In the genomic region with DNA sequence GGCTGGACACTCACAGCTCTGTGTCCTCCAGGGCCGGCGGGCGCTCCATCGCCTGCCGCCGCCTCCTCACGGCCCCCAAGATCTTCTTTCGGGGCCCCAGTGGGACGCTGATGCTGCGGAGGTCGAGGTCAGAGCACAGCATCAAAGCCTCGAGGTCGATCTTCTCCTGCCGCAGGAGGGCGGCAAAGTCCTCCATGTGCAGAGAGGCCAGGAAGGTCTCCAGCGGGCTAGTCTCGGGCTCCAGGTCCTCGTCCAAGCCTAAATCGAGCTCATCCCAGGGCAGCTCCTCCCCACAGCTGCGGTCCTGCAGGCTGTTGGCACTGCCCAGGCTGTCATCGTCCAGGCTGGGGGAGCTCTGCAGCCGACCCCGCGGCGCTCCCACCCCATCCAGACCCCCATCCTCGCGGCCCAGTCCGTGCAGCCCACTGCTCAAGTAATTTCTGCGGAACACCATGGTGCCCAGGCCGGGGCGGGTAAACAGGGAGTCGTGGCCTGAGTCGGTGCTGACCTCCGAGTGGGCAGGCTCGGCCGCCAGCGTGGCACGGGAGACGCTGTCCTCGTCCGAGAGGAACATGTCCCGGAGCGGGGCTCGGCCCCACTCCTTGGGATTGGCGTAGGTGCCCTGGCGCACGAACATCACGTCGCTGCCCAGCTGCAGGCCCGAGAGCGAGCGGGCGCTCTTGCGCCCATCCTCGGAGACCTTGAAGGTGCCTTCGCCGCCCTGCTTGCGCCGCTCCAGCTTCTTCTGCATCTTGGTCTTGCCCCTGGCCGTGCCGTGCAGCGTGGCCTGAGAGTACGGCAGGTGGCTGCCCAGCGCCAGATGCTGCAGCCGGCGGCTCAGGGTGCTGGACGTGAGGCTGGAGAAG, we compare ENCODE assay signal across 12 cellular contexts. TPM values are rescaled to one million over a fixed set of nuclear protein-coding genes. Genes with fewer than 3 reads are reported as not detected.
DNase-seq lines count a peak whose midpoint lies in the region; ATAC-seq and TF ChIP-seq lines count a peak whose summit lies in the region.
"Had no signal": no experiment of that assay in that cellular context is flagged by ENCODE, and none has a peak within 500 bp of the region (broad histone marks: within the 10 kb centered on the region; RNA-seq: fewer than 3 reads in every experiment).

No MANE protein-coding gene starts in this region.

- 70% methylated on average over 67 of the region's 67 CpGs for WGBS in right cardiac atrium
- 44 to 62% methylated on average over 27 to 33 of the region's 67 CpGs for WGBS in thyroid gland, 2 donors

- no TSS peak for BruUV-seq in PC-9 (replicated peaks; lab: Mats Ljungman, UMichigan)

- H3K27me3 Mint-ChIP-seq in glutamatergic neuron (ENCODE audit: unreplicated experiment): peaks cover 9% of the 10 kb centered on the region
- peaks cover 14 to 40% (median 24%) of the 10 kb centered on the region in 5 donors for H3K27me3 Mint-ChIP-seq in naive thymus-derived CD4-positive, alpha-beta T cell
- H3K27me3 Mint-ChIP-seq in activated T-helper 2 cell treated with anti-CD3 and anti-CD28 coated beads, Interferon-gamma antibody, Interleukin-2, Interleukin-4, amounts not matched to agents 10 μg/mL and 5 μg/mL and 100 μg/mL, durations not matched to agents 14 hours and 24 hours and 36 hours (ENCODE audit: low read depth): peaks cover 27% of the 10 kb centered on the region

- H3K9me3 ChIP-seq in right cardiac atrium (ENCODE audit: control insufficient read depth, low read length): no peaks in the 10 kb centered on the region
- no peaks in the 10 kb centered on the region for H3K9me3 ChIP-seq in PC-9 (ENCODE audit: insufficient read depth, low read depth)
- no peaks in the 10 kb centered on the region for H3K9me3 ChIP-seq in naive thymus-derived CD4-positive, alpha-beta T cell (ENCODE audit: control insufficient read depth in 2 of 3, low read length in 3 of 3)
- H3K9me3 ChIP-seq in thyroid gland: no peaks in the 10 kb centered on the region
- no peaks in the 10 kb centered on the region for H3K9me3 ChIP-seq in Peyer's patch

- no peaks in the 10 kb centered on the region for H3K79me2 ChIP-seq in PC-9 (ENCODE audit: low read depth)

- H3K9me3 Mint-ChIP-seq in glutamatergic neuron (ENCODE audit: unreplicated experiment): peaks cover 1% of the 10 kb centered on the region
- H3K9me3 Mint-ChIP-seq in naive thymus-derived CD4-positive, alpha-beta T cell: no peaks in the 10 kb centered on the region
- no peaks in the 10 kb centered on the region for H3K9me3 Mint-ChIP-seq in activated T-helper 2 cell treated with anti-CD3 and anti-CD28 coated beads, Interferon-gamma antibody, Interleukin-2, Interleukin-4, amounts not matched to agents 10 μg/mL and 5 μg/mL and 100 μg/mL, durations not matched to agents 14 hours and 24 hours and 36 hours

- POLR2A ChIA-PET in PC-9 (lab: Charles Lee; ENCODE audit: unreplicated experiment): interaction anchor here (0.7 kb wide), 1 partner anchor 46 kb away, joined by 4 read pairs; no protein-coding TSS in a partner anchor
- POLR2A ChIA-PET in naive thymus-derived CD4-positive, alpha-beta T cell (lab: Charles Lee): no interaction called here

- H3F3A ChIP-seq in PC-9 (ENCODE audit: insufficient read depth, low read depth): no peaks in the 10 kb centered on the region

- H3K4me3 Mint-ChIP-seq in glutamatergic neuron (ENCODE audit: unreplicated experiment): no peak overlapping the region
- no peak overlapping the region for H3K4me3 Mint-ChIP-seq in naive thymus-derived CD4-positive, alpha-beta T cell
- H3K4me3 Mint-ChIP-seq in activated T-helper 2 cell treated with anti-CD3 and anti-CD28 coated beads, Interferon-gamma antibody, Interleukin-2, Interleukin-4, amounts not matched to agents 10 μg/mL and 5 μg/mL and 100 μg/mL, durations not matched to agents 14 hours and 24 hours and 36 hours (ENCODE audit: low read depth): no peak overlapping the region

- H3K27ac ChIP-seq in right cardiac atrium (ENCODE audit: low read length) (no peak overlapping the region), PC-9 (no peak overlapping the region), thyroid gland (no peak overlapping the region), Peyer's patch (no peak overlapping the region)
- H3K27ac ChIP-seq in naive thymus-derived CD4-positive, alpha-beta T cell (ENCODE audit: low read depth, low read length): no peak overlapping the region
- H3K27ac ChIP-seq: SK-N-MC had no signal

- H3K27ac Mint-ChIP-seq in glutamatergic neuron (ENCODE audit: unreplicated experiment): no peak overlapping the region
- no peak overlapping the region for H3K27ac Mint-ChIP-seq in naive thymus-derived CD4-positive, alpha-beta T cell
- no peak overlapping the region for H3K27ac Mint-ChIP-seq in activated T-helper 2 cell treated with anti-CD3 and anti-CD28 coated beads, Interferon-gamma antibody, Interleukin-2, Interleukin-4, amounts not matched to agents 10 μg/mL and 5 μg/mL and 100 μg/mL, durations not matched to agents 14 hours and 24 hours and 36 hours
- H3K27ac Mint-ChIP-seq: CD4-positive, alpha-beta memory T cell had no signal

- CTCF ChIA-PET in PC-9 (lab: Charles Lee): interaction anchor here (0.6 kb wide), 1 partner anchor 45 kb away, joined by 3 read pairs; no protein-coding TSS in a partner anchor
- CTCF ChIA-PET in naive thymus-derived CD4-positive, alpha-beta T cell (lab: Charles Lee): interaction anchor here (0.7 to 0.9 kb wide), 2 partner anchors 38 to 42 kb away, joined by 3 to 5 read pairs; no protein-coding TSS in a partner anchor

- TF ChIP-seq POLR2A in thyroid gland (IDR thresholded peaks at IDR 0.05) (no peak), Peyer's patch (IDR thresholded peaks at IDR 0.05) (no peak)

- intact Hi-C loops in left ventricle myocardium superior (cut with micrococcal nuclease) (no loop called here), right cardiac atrium (cut with DNase I) (no loop called here), PC-9 (cut with micrococcal nuclease; ENCODE audit: unreplicated experiment) (no loop called here), thyroid gland (cut with DNase I) (no loop called here)
- intact Hi-C loops in naive thymus-derived CD4-positive, alpha-beta T cell (cut with micrococcal nuclease): no loop called here
- intact Hi-C loops in activated T-helper 2 cell treated with anti-CD3 and anti-CD28 coated beads, Interferon-gamma antibody, Interleukin-2, Interleukin-4, amounts not matched to agents 10 μg/mL and 5 μg/mL and 100 μg/mL, durations not matched to agents 14 hours and 24 hours and 36 hours (cut with micrococcal nuclease): no loop called here

- H3K36me3 Mint-ChIP-seq in glutamatergic neuron (ENCODE audit: unreplicated experiment): no peaks in the 10 kb centered on the region
- no peaks in the 10 kb centered on the region for H3K36me3 Mint-ChIP-seq in naive thymus-derived CD4-positive, alpha-beta T cell
- no peaks in the 10 kb centered on the region for H3K36me3 Mint-ChIP-seq in activated T-helper 2 cell treated with anti-CD3 and anti-CD28 coated beads, Interferon-gamma antibody, Interleukin-2, Interleukin-4, amounts not matched to agents 10 μg/mL and 5 μg/mL and 100 μg/mL, durations not matched to agents 14 hours and 24 hours and 36 hours (ENCODE audit: low read depth)
- H3K36me3 Mint-ChIP-seq: CD4-positive, alpha-beta memory T cell had no signal

- H3K4me2 ChIP-seq in PC-9: no peak overlapping the region

- H3K4me1 ChIP-seq in right cardiac atrium (ENCODE audit: control insufficient read depth, insufficient read depth, low read length) (no peaks in the 10 kb centered on the region), PC-9 (replicated peaks; ENCODE audit: insufficient read depth) (no peaks in the 10 kb centered on the region), thyroid gland (peaks cover 13 to 19% of the 10 kb centered on the region in 2 donors), Peyer's patch (peaks cover 4 to 22% (median 18%) of the 10 kb centered on the region in 4 donors)
- peaks cover 3 to 12% of the 10 kb centered on the region in 2 donors for H3K4me1 ChIP-seq in naive thymus-derived CD4-positive, alpha-beta T cell (ENCODE audit: control insufficient read depth in 2 of 2, insufficient read depth in 2 of 2, low read length in 2 of 2)

- H3K4me3 ChIP-seq in right cardiac atrium (ENCODE audit: low read length) (no peak overlapping the region), PC-9 (no peak overlapping the region), thyroid gland (replicated peaks in 1 of 3) (no peak overlapping the region), Peyer's patch (no peak overlapping the region)
- H3K4me3 ChIP-seq in naive thymus-derived CD4-positive, alpha-beta T cell (ENCODE audit: low read length): no peak overlapping the region
- H3K4me3 ChIP-seq: SK-N-MC had no signal

- H4K20me1 ChIP-seq in PC-9 (ENCODE audit: insufficient read depth): no peaks in the 10 kb centered on the region

- DNase-seq in left ventricle myocardium superior (peak; percentile 38), right cardiac atrium (no peak), PC-9 (peak in 1 of 2 experiments; percentile 37), glutamatergic neuron (peak; percentile 52), thyroid gland (no peak), Peyer's patch (no peak)
- no peak for DNase-seq in naive thymus-derived CD4-positive, alpha-beta T cell
- no peak for DNase-seq in activated T-helper 2 cell treated with anti-CD3 and anti-CD28 coated beads, Interferon-gamma antibody, Interleukin-2, Interleukin-4, amounts not matched to agents 10 μg/mL and 5 μg/mL and 100 μg/mL, durations not matched to agents 14 hours and 24 hours and 36 hours (ENCODE audit: low spot score)
- DNase-seq: activated CD8-positive, alpha-beta memory T cell treated with anti-CD3 and anti-CD28 coated beads, Interleukin-2, amount 50 U/mL, for 4 hours; CD4-positive, alpha-beta memory T cell; NCI-H1105 treated with DMSO at 0.1 percent for 48 hours had no signal

- H3K9me2 ChIP-seq in PC-9 (ENCODE audit: insufficient read depth): no peaks in the 10 kb centered on the region

- ATAC-seq in left ventricle myocardium superior (peak; percentile 34), right cardiac atrium (no peak)
- ATAC-seq in naive thymus-derived CD4-positive, alpha-beta T cell: no peak

- H3K27me3 ChIP-seq in right cardiac atrium (ENCODE audit: control insufficient read depth, insufficient read depth): no peaks in the 10 kb centered on the region
- H3K27me3 ChIP-seq in PC-9 (ENCODE audit: insufficient read depth, low read depth): peaks cover 21% of the 10 kb centered on the region
- peaks cover 0 to 6% of the 10 kb centered on the region in 2 donors for H3K27me3 ChIP-seq in naive thymus-derived CD4-positive, alpha-beta T cell (ENCODE audit: control insufficient read depth in 2 of 2, insufficient read depth in 2 of 2, low read length in 2 of 2)
- peaks cover 16% of the 10 kb centered on the region for H3K27me3 ChIP-seq in thyroid gland
- peaks cover 0 to 20% of the 10 kb centered on the region in 2 donors for H3K27me3 ChIP-seq in Peyer's patch

- H3K36me3 ChIP-seq in PC-9 (ENCODE audit: low read depth): no peaks in the 10 kb centered on the region
- no peaks in the 10 kb centered on the region for H3K36me3 ChIP-seq in naive thymus-derived CD4-positive, alpha-beta T cell (ENCODE audit: control insufficient read depth in 2 of 3, insufficient read depth in 3 of 3, low read length in 3 of 3)
- H3K36me3 ChIP-seq in thyroid gland: no peaks in the 10 kb centered on the region
- no peaks in the 10 kb centered on the region for H3K36me3 ChIP-seq in Peyer's patch

- peaks cover 2% of the 10 kb centered on the region for H3K4me1 Mint-ChIP-seq in glutamatergic neuron (ENCODE audit: low read depth, unreplicated experiment)
- peaks cover 2 to 19% (median 6%) of the 10 kb centered on the region in 7 donors for H3K4me1 Mint-ChIP-seq in naive thymus-derived CD4-positive, alpha-beta T cell
- no peaks in the 10 kb centered on the region for H3K4me1 Mint-ChIP-seq in activated T-helper 2 cell treated with anti-CD3 and anti-CD28 coated beads, Interferon-gamma antibody, Interleukin-2, Interleukin-4, amounts not matched to agents 10 μg/mL and 5 μg/mL and 100 μg/mL, durations not matched to agents 14 hours and 24 hours and 36 hours (ENCODE audit: low read depth)

- TF ChIP-seq CTCF in PC-9 (conservative IDR thresholded peaks at IDR 0.05) (peak; percentile 44), glutamatergic neuron (IDR thresholded peaks at IDR 0.05; ENCODE audit: partially characterized antibody, unreplicated experiment) (no peak), thyroid gland (IDR thresholded peaks at IDR 0.05) (peak in 1 of 6 experiments; percentile 9), Peyer's patch (IDR thresholded peaks at IDR 0.05) (peak in 3 of 6 experiments; percentile 29 to 32 (median 32))

- no peak overlapping the region for H2AFZ ChIP-seq in PC-9

RNA-seq across cellular contexts. Expression of gene USH1G, which starts 3.4 kb away (rescaled TPM):
- total RNA-seq in left ventricle myocardium superior: not detected
- total RNA-seq in right cardiac atrium: under 1 TPM; 0.06 to 0.59 (median 0.27) TPM
- 0.23 TPM for polyA plus RNA-seq in right cardiac atrium
- 0.22 and 0.28 TPM in 2 replicates for total RNA-seq in PC-9 (2021)
- total RNA-seq in glutamatergic neuron (ENCODE audit: unreplicated experiment): 0.12 TPM
- not detected for total RNA-seq in naive thymus-derived CD4-positive, alpha-beta T cell
- not detected for polyA plus RNA-seq in naive thymus-derived CD4-positive, alpha-beta T cell
- not detected for total RNA-seq in thyroid gland
- total RNA-seq in activated T-helper 2 cell treated with anti-CD3 and anti-CD28 coated beads, Interferon-gamma antibody, Interleukin-2, Interleukin-4, amounts not matched to agents 10 μg/mL and 5 μg/mL and 100 μg/mL, durations not matched to agents 14 hours and 24 hours and 36 hours: not detected in 2 replicates
- total RNA-seq in Peyer's patch: 1 to 10 TPM in 3 of 4 donors, not detected in 1; 1.6 to 3.7 (median 2.3) TPM
- total RNA-seq: CD4-positive, alpha-beta memory T cell had no signal
- polyA plus RNA-seq: CD4-positive, alpha-beta memory T cell had no signal

RNA-seq across cellular contexts. Expression of gene OTOP2, which starts 4.4 kb away (rescaled TPM):
- total RNA-seq in left ventricle myocardium superior: not detected
- not detected for total RNA-seq in right cardiac atrium
- not detected for polyA plus RNA-seq in right cardiac atrium
- total RNA-seq in PC-9 (2021): not detected in 2 replicates
- total RNA-seq in glutamatergic neuron (ENCODE audit: unreplicated experiment): not detected
- not detected for total RNA-seq in naive thymus-derived CD4-positive, alpha-beta T cell
- not detected for polyA plus RNA-seq in naive thymus-derived CD4-positive, alpha-beta T cell
- total RNA-seq in thyroid gland: not detected
- total RNA-seq in activated T-helper 2 cell treated with anti-CD3 and anti-CD28 coated beads, Interferon-gamma antibody, Interleukin-2, Interleukin-4, amounts not matched to agents 10 μg/mL and 5 μg/mL and 100 μg/mL, durations not matched to agents 14 hours and 24 hours and 36 hours: not detected in 2 replicates
- total RNA-seq in Peyer's patch: 10 to 100 TPM in 1 of 4 donors, 1 to 10 TPM in 2, not detected in 1; 4.6 to 11.9 (median 8.8) TPM
- total RNA-seq: CD4-positive, alpha-beta memory T cell had no signal
- polyA plus RNA-seq: CD4-positive, alpha-beta memory T cell had no signal

RNA-seq across cellular contexts. Expression of gene OTOP3, which starts 16.0 kb away (rescaled TPM):
- not detected for total RNA-seq in left ventricle myocardium superior
- total RNA-seq in right cardiac atrium: not detected
- not detected for polyA plus RNA-seq in right cardiac atrium
- total RNA-seq in PC-9 (2021): not detected in 2 replicates
- not detected for total RNA-seq in glutamatergic neuron (ENCODE audit: unreplicated experiment)
- total RNA-seq in naive thymus-derived CD4-positive, alpha-beta T cell: not detected
- polyA plus RNA-seq in naive thymus-derived CD4-positive, alpha-beta T cell: not detected
- total RNA-seq in thyroid gland: not detected
- not detected in 2 replicates for total RNA-seq in activated T-helper 2 cell treated with anti-CD3 and anti-CD28 coated beads, Interferon-gamma antibody, Interleukin-2, Interleukin-4, amounts not matched to agents 10 μg/mL and 5 μg/mL and 100 μg/mL, durations not matched to agents 14 hours and 24 hours and 36 hours
- 1 to 10 TPM in 3 of 4 donors, not detected in 1; 5.2 to 9.3 (median 8.5) TPM for total RNA-seq in Peyer's patch
- total RNA-seq: CD4-positive, alpha-beta memory T cell had no signal
- polyA plus RNA-seq: CD4-positive, alpha-beta memory T cell had no signal

RNA-seq across cellular contexts. Expression of gene FADS6, which starts 26.2 kb away (rescaled TPM):
- total RNA-seq in left ventricle myocardium superior (not detected), right cardiac atrium (not detected), PC-9 (2021) (not detected in 2 replicates), glutamatergic neuron (ENCODE audit: unreplicated experiment) (not detected), thyroid gland (not detected), Peyer's patch (100 to 1,000 TPM in 1 of 4 donors, 10 to 100 TPM in 2, not detected in 1; 79.9 to 161 (median 82.1) TPM)
- polyA plus RNA-seq in right cardiac atrium: 0.05 TPM
- total RNA-seq in naive thymus-derived CD4-positive, alpha-beta T cell: not detected
- polyA plus RNA-seq in naive thymus-derived CD4-positive, alpha-beta T cell: under 1 TPM in 1 of 2 donors, not detected in 1; 0.14 TPM
- not detected in 2 replicates for total RNA-seq in activated T-helper 2 cell treated with anti-CD3 and anti-CD28 coated beads, Interferon-gamma antibody, Interleukin-2, Interleukin-4, amounts not matched to agents 10 μg/mL and 5 μg/mL and 100 μg/mL, durations not matched to agents 14 hours and 24 hours and 36 hours
- total RNA-seq: CD4-positive, alpha-beta memory T cell had no signal
- polyA plus RNA-seq: CD4-positive, alpha-beta memory T cell had no signal

RNA-seq across cellular contexts. Expression of gene FDXR, which starts 46.9 kb away (rescaled TPM):
- total RNA-seq in left ventricle myocardium superior (4.5 TPM), right cardiac atrium (10 to 100 TPM in 1 of 4 donors, 1 to 10 TPM in 3; 4.9 to 10.5 (median 7.1) TPM), PC-9 (2021) (18.2 and 30.7 TPM in 2 replicates), glutamatergic neuron (ENCODE audit: unreplicated experiment) (12.1 TPM), thyroid gland (10 to 100 TPM in 2 of 4 donors, 1 to 10 TPM in 2; 5.9 to 18.6 (median 10.2) TPM), Peyer's patch (10 to 100 TPM in 3 of 4 donors, 1 to 10 TPM in 1; 1.7 to 16.1 (median 13.1) TPM)
- 9.9 TPM for polyA plus RNA-seq in right cardiac atrium
- 10 to 100 TPM in 3 of 5 experiments, 1 to 10 TPM in 2; 4.7 to 39.5 (median 11.7) TPM for total RNA-seq in naive thymus-derived CD4-positive, alpha-beta T cell
- 1 to 10 TPM; 5.4 to 6.4 TPM for polyA plus RNA-seq in naive thymus-derived CD4-positive, alpha-beta T cell
- 17.8 and 19.7 TPM in 2 replicates for total RNA-seq in activated T-helper 2 cell treated with anti-CD3 and anti-CD28 coated beads, Interferon-gamma antibody, Interleukin-2, Interleukin-4, amounts not matched to agents 10 μg/mL and 5 μg/mL and 100 μg/mL, durations not matched to agents 14 hours and 24 hours and 36 hours

Comparison
In these comparisons a context has a peak if more than half of its experiments do, and no peak if none do; other contexts are left out.
1. DNase-seq: peak in left ventricle myocardium superior (single experiment) and glutamatergic neuron (single experiment); none in right cardiac atrium (0 of 3), naive thymus-derived CD4-positive, alpha-beta T cell (0 of 9), thyroid gland (0 of 2), activated T-helper 2 cell treated with anti-CD3 and anti-CD28 coated beads, Interferon-gamma antibody, Interleukin-2, Interleukin-4, amounts not matched to agents 10 μg/mL and 5 μg/mL and 100 μg/mL, durations not matched to agents 14 hours and 24 hours and 36 hours (single experiment) and Peyer's patch (0 of 3).